Comparison of ENCODE assay signal across 9 cellular contexts in the genomic region with DNA sequence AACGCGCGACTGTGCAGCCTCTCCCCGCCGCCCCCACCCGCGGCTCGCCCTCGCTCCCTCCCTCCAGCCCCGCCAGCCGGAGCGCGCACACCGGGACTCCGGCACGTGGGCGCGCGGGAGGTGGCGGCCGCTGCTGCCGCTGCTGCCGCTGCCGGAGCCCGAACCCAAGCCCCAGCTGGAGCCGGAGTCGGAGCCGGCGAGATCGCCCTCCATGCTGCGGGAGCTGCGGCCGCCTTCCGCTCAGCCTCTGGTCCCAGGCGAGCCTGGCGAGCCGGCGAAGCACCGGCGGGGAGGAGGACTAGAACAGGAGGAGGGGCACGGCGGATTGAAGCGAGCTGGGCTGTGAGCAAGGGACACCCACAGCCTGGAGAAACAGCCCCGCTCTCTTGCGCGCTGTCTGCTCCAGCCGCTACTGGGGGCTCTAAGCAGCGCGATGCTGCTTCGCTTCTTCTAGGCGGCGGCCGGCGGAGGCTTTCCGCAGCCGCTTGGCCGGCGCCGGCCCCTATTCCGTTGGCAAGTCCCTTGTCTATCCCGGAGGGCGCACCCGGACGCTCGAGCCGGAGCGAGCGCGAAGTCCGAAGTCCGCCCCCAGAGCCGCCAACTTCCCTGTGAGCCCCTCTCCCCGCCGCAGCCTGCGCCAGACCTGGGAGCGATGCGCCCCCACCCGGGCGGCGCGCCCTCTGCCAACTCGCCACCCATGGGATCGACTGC.
DNase-seq lines count a peak whose midpoint lies in the region; ATAC-seq and TF ChIP-seq lines count a peak whose summit lies in the region.
"Had no signal": no experiment of that assay in that cellular context is flagged by ENCODE, and none has a peak within 500 bp of the region (broad histone marks: within the 10 kb centered on the region; RNA-seq: fewer than 3 reads in every experiment).

No MANE protein-coding gene starts in this region.

- no peaks in the 10 kb centered on the region for H3K9me3 Mint-ChIP-seq in endodermal cell
- H3K9me3 Mint-ChIP-seq: T-helper 1 cell treated with Interleukin-12 subunit alpha and Interleukin-12 subunit beta and Interleukin-4 antibody, amounts not matched to agents 30 μg/mL and 1 μg/mL, for 36 hours had no signal

- peak overlapping the region; percentile 48 for H3K4me3 Mint-ChIP-seq in endodermal cell
- H3K4me3 Mint-ChIP-seq: T-helper 1 cell treated with Interleukin-12 subunit alpha and Interleukin-12 subunit beta and Interleukin-4 antibody, amounts not matched to agents 30 μg/mL and 1 μg/mL, for 36 hours had no signal

- H3K27ac Mint-ChIP-seq in endodermal cell, result no peak overlapping the region
- H3K27ac Mint-ChIP-seq: T-helper 1 cell treated with Interleukin-12 subunit alpha and Interleukin-12 subunit beta and Interleukin-4 antibody, amounts not matched to agents 30 μg/mL and 1 μg/mL, for 36 hours had no signal

- H3K27me3 ChIP-seq in BE2C, result peaks cover 34% of the 10 kb centered on the region
- peaks cover 100% of the 10 kb centered on the region for H3K27me3 ChIP-seq in endodermal cell (ENCODE audit: control insufficient read depth, insufficient read depth, low read length, poor library complexity, severe bottlenecking)
- peaks cover 25% of the 10 kb centered on the region for H3K27me3 ChIP-seq in lung (ENCODE audit: control insufficient read depth, insufficient read depth)
- peaks cover 0 to 43% of the 10 kb centered on the region in 2 donors for H3K27me3 ChIP-seq in tibial nerve

- ATAC-seq in lung (ENCODE audit: insufficient read depth, low FRiP score), result peak; percentile 65
- no peak for ATAC-seq in GM18861 (IDR thresholded peaks at IDR 0.05; ENCODE audit: unreplicated experiment)
- ATAC-seq in GM18517 (IDR thresholded peaks at IDR 0.05; ENCODE audit: unreplicated experiment), result no peak

- H3K9me3 ChIP-seq in BE2C, result no peaks in the 10 kb centered on the region
- no peaks in the 10 kb centered on the region for H3K9me3 ChIP-seq in endodermal cell (ENCODE audit: control insufficient read depth, low read length)
- peaks cover 0 to 7% of the 10 kb centered on the region in 2 donors for H3K9me3 ChIP-seq in lung (ENCODE audit: control insufficient read depth in 2 of 2, insufficient read depth in 1 of 2, low read length in 1 of 2)
- no peaks in the 10 kb centered on the region for H3K9me3 ChIP-seq in tibial nerve

- H3K4me1 Mint-ChIP-seq in endodermal cell, result peaks cover 2% of the 10 kb centered on the region

- H3K4me3 ChIP-seq in BE2C (ENCODE audit: low read depth, low read length) (no peak overlapping the region), endodermal cell (ENCODE audit: low read length) (peak overlapping the region; percentile 74), lung (no peak overlapping the region), tibial nerve (peak overlapping the region in 3 of 4 donors; percentile 7 to 47 (median 27))

- H3K4me1 ChIP-seq in BE2C, result no peaks in the 10 kb centered on the region
- peaks cover 3% of the 10 kb centered on the region for H3K4me1 ChIP-seq in endodermal cell (ENCODE audit: control insufficient read depth, insufficient read depth, low read length)
- peaks cover 0 to 12% of the 10 kb centered on the region in 2 donors for H3K4me1 ChIP-seq in lung (ENCODE audit: control insufficient read depth in 2 of 2, insufficient read depth in 2 of 2, low read length in 2 of 2)
- H3K4me1 ChIP-seq in tibial nerve, result peaks cover 0 to 27% (median 2%) of the 10 kb centered on the region in 4 donors

- H3K27ac ChIP-seq in endodermal cell (ENCODE audit: low read depth, low read length), result no peak overlapping the region
- H3K27ac ChIP-seq in lung (ENCODE audit: low read depth in 1 of 2, low read length in 1 of 2), result peak overlapping the region in 1 of 2 donors; percentile 35
- no peak overlapping the region for H3K27ac ChIP-seq in tibial nerve

- DNase-seq in BE2C, result peak; percentile 51
- DNase-seq in NCI-H2227 treated with DMSO at 0.1 percent for 48 hours (lab: John Stamatoyannopoulos, UW), result peak; percentile 58
- peak; percentile 88 for DNase-seq in endodermal cell
- DNase-seq in lung (ENCODE audit: low spot score), result no peak
- DNase-seq in tibial nerve (ENCODE audit: low spot score in 2 of 2), result peak in 1 of 2 donors; percentile 16
- DNase-seq in activated naive CD4-positive, alpha-beta T cell treated with Interleukin-2 at 50 U/mL for 16 hours, result no peak

- no peaks in the 10 kb centered on the region for H3K36me3 ChIP-seq in BE2C
- H3K36me3 ChIP-seq in endodermal cell (ENCODE audit: control insufficient read depth, insufficient read depth, low read length), result no peaks in the 10 kb centered on the region
- no peaks in the 10 kb centered on the region for H3K36me3 ChIP-seq in lung (ENCODE audit: control insufficient read depth in 2 of 2, insufficient read depth in 2 of 2, low read length in 2 of 2)
- H3K36me3 ChIP-seq in tibial nerve, result no peaks in the 10 kb centered on the region

- TF ChIP-seq CTCF in BE2C (IDR thresholded peaks at IDR 0.05; ENCODE audit: low read depth, low read length), result no peak
- TF ChIP-seq CTCF in endodermal cell (conservative IDR thresholded peaks at IDR 0.05), result no peak
- no peak for TF ChIP-seq CTCF in lung (IDR thresholded peaks at IDR 0.05; ENCODE audit: control extremely low read depth, extremely low read depth)
- no peak for TF ChIP-seq CTCF in tibial nerve (IDR thresholded peaks at IDR 0.05)

- no peak overlapping the region for H3K9ac ChIP-seq in endodermal cell (ENCODE audit: extremely low read depth, low read length, poor library complexity, severe bottlenecking)

- no peak for TF ChIP-seq EP300 in tibial nerve (IDR thresholded peaks at IDR 0.05)

- 0 to 1% methylated on average over 13 to 83 of the region's 83 CpGs for WGBS in endodermal cell (ENCODE audit: insufficient coverage in 1 of 2, insufficient read length in 1 of 2), 2 experiments
- WGBS in lung, 2 donors, result 1 to 2% methylated on average over 34 to 83 of the region's 83 CpGs
- 1 to 3% methylated on average over 25 to 30 of the region's 83 CpGs for WGBS in tibial nerve, 2 donors

- peaks cover 99% of the 10 kb centered on the region for H3K27me3 Mint-ChIP-seq in endodermal cell (ENCODE audit: insufficient read depth)

- no peaks in the 10 kb centered on the region for H3K36me3 Mint-ChIP-seq in endodermal cell (ENCODE audit: low read depth)

- TF ChIP-seq POLR2A in tibial nerve (IDR thresholded peaks at IDR 0.05), result no peak

Comparison
In these comparisons a context has a peak if more than half of its experiments do, and no peak if none do; other contexts are left out.
1. DNase-seq: peak in BE2C (single experiment), NCI-H2227 treated with DMSO at 0.1 percent for 48 hours (single experiment) and endodermal cell (single experiment); none in lung (single experiment) and activated naive CD4-positive, alpha-beta T cell treated with Interleukin-2 at 50 U/mL for 16 hours (single experiment).
2. H3K4me3 ChIP-seq: peak in endodermal cell (single experiment) and tibial nerve (3 of 4); none in BE2C (single experiment) and lung (single experiment).